22 cellular contexts compared by ENCODE assay signal in the genomic region with DNA sequence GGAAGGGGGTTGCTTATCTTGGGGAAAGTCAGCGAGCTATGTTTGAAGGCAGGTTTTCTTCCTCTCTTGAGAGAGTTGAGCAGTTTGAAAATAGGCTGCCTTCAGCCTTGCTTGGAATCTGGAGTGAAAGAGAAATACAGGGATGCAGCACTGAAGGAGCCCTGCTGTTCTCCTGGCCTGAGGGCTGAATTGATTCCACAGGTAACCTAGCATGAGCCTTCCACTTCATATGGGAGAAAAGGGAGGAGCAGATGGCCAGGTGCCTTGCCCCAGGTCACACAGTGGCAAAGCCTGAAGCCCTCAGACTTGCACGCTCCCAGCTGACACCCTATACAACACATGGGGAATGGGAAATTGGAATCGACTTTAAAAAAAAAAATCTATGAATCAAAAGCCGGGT.
DNase-seq lines count a peak whose midpoint lies in the region; ATAC-seq, FAIRE-seq and TF ChIP-seq lines count a peak whose summit lies in the region.
"Had no signal": no experiment of that assay in that cellular context is flagged by ENCODE, and none has a peak within 500 bp of the region (broad histone marks: within the 10 kb centered on the region; RNA-seq: fewer than 3 reads in every experiment).

No MANE protein-coding gene starts in this region.

- H2BK5ac ChIP-seq in IMR-90 (ENCODE audit: low read depth, low read length, poor library complexity, severe bottlenecking): no peak overlapping the region

- H3K9me3 ChIP-seq in IMR-90 (ENCODE audit: control insufficient read depth, insufficient read depth, low read length): no peaks in the 10 kb centered on the region
- no peaks in the 10 kb centered on the region for H3K9me3 ChIP-seq in ectodermal cell (ENCODE audit: control insufficient read depth, low read length)
- H3K9me3 ChIP-seq in neural cell (ENCODE audit: low read length): no peaks in the 10 kb centered on the region
- H3K9me3 ChIP-seq in psoas muscle: no peaks in the 10 kb centered on the region
- H3K9me3 ChIP-seq: MG63, SK-N-SH had no signal

- H3K9me1 ChIP-seq in IMR-90 (ENCODE audit: insufficient read depth, low read length): no peaks in the 10 kb centered on the region

- no peak overlapping the region for H3K14ac ChIP-seq in IMR-90 (replicated peaks; ENCODE audit: low read depth, low read length)

- no peak overlapping the region for H3K4me3 Mint-ChIP-seq in activated T-helper 17 cell treated with anti-CD3 and anti-CD28 coated beads, Interleukin-2, amount 50 U/mL, for 72 hours
- H3K4me3 Mint-ChIP-seq: dendritic cell treated with granulocyte-macrophage colony-stimulating factor and Interleukin-4, amounts not matched to agents 40 ng/mL and 50 ng/mL, for 4 days; T-helper 17 cell had no signal

- intact Hi-C loops in IMR-90 (cut with micrococcal nuclease): no loop called here
- intact Hi-C loops in psoas muscle (cut with DNase I): loop anchor here (5.0 kb wide), 2 partner anchors 88 to 203 kb away; a partner anchor contains a TSS

- H3K9ac ChIP-seq in IMR-90 (ENCODE audit: low read depth, low read length) (no peak overlapping the region), neural cell (ENCODE audit: low read length) (peak overlapping the region; percentile 32)
- H3K9ac ChIP-seq: BLaER1, SK-N-SH had no signal

- peak overlapping the region; percentile 20; the same call in 1 of the 2 replicates for H2BK120ac ChIP-seq in IMR-90 (ENCODE audit: low read depth, low read length)

- WGBS in IMR-90 (ENCODE audit: extremely low coverage in 2 of 2, insufficient read length in 1 of 2), 2 experiments: 20% methylated on average over 1 of the region's 4 CpGs; no CpG with 5 or more reads in 1 of the 2 experiments
- 63 to 77% methylated on average over 3 to 4 of the region's 4 CpGs for WGBS in ectodermal cell, 2 experiments
- 68 to 79% (median 75%) methylated on average over 4 of the region's 4 CpGs for WGBS in psoas muscle, 3 donors

- no peaks in the 10 kb centered on the region for H3K79me2 ChIP-seq in neural cell (replicated peaks; ENCODE audit: insufficient read depth, low read length)

- no peak overlapping the region for H4K5ac ChIP-seq in IMR-90 (ENCODE audit: low read depth, low read length)

- no TSS peak for BruUV-seq in IMR-90 (replicated peaks; lab: Mats Ljungman, UMichigan)

- H3K9me3 Mint-ChIP-seq in activated T-helper 17 cell treated with anti-CD3 and anti-CD28 coated beads, Interleukin-2, amount 50 U/mL, for 72 hours: no peaks in the 10 kb centered on the region

- CTCF ChIA-PET in IMR-90 (lab: Yijun Ruan, JAX): interaction anchor here (0.6 to 1.3 kb wide), 6 partner anchors 9 to 1559 kb away, joined by 3 to 5 read pairs (median 4); no protein-coding TSS in a partner anchor

- TF ChIP-seq RAD21 in IMR-90 (IDR thresholded peaks at IDR 0.05; ENCODE audit: low read length) (no peak), neural cell (conservative IDR thresholded peaks at IDR 0.05) (peak; percentile 1)

- peaks cover 19% of the 10 kb centered on the region for H3K4me1 ChIP-seq in IMR-90 (ENCODE audit: control insufficient read depth, insufficient read depth, low read length)
- H3K4me1 ChIP-seq in ectodermal cell (ENCODE audit: control insufficient read depth, insufficient read depth, low read length): peaks cover 16% of the 10 kb centered on the region
- H3K4me1 ChIP-seq in psoas muscle: no peaks in the 10 kb centered on the region
- H3K4me1 ChIP-seq: BLaER1 had no signal

- H4K8ac ChIP-seq in IMR-90 (ENCODE audit: low read depth in 2 of 2, low read length in 2 of 2): no peak overlapping the region

- FAIRE-seq in GM19239 (lab: Jason Lieb, UNC): no peak
- FAIRE-seq: endothelial cell of umbilical vein had no signal

- no peak overlapping the region for H3K23ac ChIP-seq in IMR-90 (ENCODE audit: low read depth, low read length)

- H3K36me3 Mint-ChIP-seq in activated T-helper 17 cell treated with anti-CD3 and anti-CD28 coated beads, Interleukin-2, amount 50 U/mL, for 72 hours (ENCODE audit: low read depth): no peaks in the 10 kb centered on the region
- H3K36me3 Mint-ChIP-seq: activated naive CD4-positive, alpha-beta T cell treated with anti-CD3 and anti-CD28 coated beads, Interleukin-2, amount 50 U/mL, for 72 hours had no signal

- H2AK9ac ChIP-seq in IMR-90 (replicated peaks; ENCODE audit: low read depth, low read length, poor library complexity): no peak overlapping the region

- in situ Hi-C loops in IMR-90 (cut with MboI; ENCODE audit: low sequenced_read_pairs): no loop called here

- no peak overlapping the region for H3K27ac ChIP-seq in IMR-90 (ENCODE audit: insufficient read depth, low read length)
- peak overlapping the region; percentile 55 for H3K27ac ChIP-seq in ectodermal cell (ENCODE audit: insufficient read depth, low read depth, low read length, poor library complexity, severe bottlenecking)
- peak overlapping the region; percentile 55 for H3K27ac ChIP-seq in neural cell (ENCODE audit: low read length)
- no peak overlapping the region for H3K27ac ChIP-seq in psoas muscle
- H3K27ac ChIP-seq: BLaER1, WERI-Rb-1 had no signal

- no peaks in the 10 kb centered on the region for H3F3A ChIP-seq in neural cell (ENCODE audit: insufficient read depth, low read length, poor library complexity, severe bottlenecking)

- dilution Hi-C loops in IMR-90 (cut with HindIII; ENCODE audit: low sequenced_read_pairs, unreplicated experiment): no loop called here

- peaks cover 4% of the 10 kb centered on the region for H3K27me3 Mint-ChIP-seq in activated T-helper 17 cell treated with anti-CD3 and anti-CD28 coated beads, Interleukin-2, amount 50 U/mL, for 72 hours
- H3K27me3 Mint-ChIP-seq: dendritic cell treated with granulocyte-macrophage colony-stimulating factor and Interleukin-4, amounts not matched to agents 40 ng/mL and 50 ng/mL, for 4 days had no signal

- no peaks in the 10 kb centered on the region for H4K20me1 ChIP-seq in IMR-90 (ENCODE audit: insufficient read depth, low read length)
- H4K20me1 ChIP-seq in neural cell (ENCODE audit: insufficient read depth): no peaks in the 10 kb centered on the region
- H4K20me1 ChIP-seq: BLaER1 had no signal

- H3K9me2 ChIP-seq in neural cell (ENCODE audit: insufficient read depth, low read length): no peaks in the 10 kb centered on the region
- H3K9me2 ChIP-seq: SK-N-SH had no signal

- 0 out of 2 replicates have a peak overlapping the region, but pooled peaks have one; percentile 13 for H2AK5ac ChIP-seq in IMR-90 (ENCODE audit: low read depth, low read length)

- H2AFZ ChIP-seq in IMR-90 (replicated peaks; ENCODE audit: low read length, poor library complexity) (no peak overlapping the region), neural cell (ENCODE audit: low read depth, low read length) (peak overlapping the region; percentile 18)

- H3K4ac ChIP-seq in IMR-90 (ENCODE audit: low read depth, low read length): no peak overlapping the region; the same call in 1 of the 2 replicates

- H3K27me3 ChIP-seq in IMR-90 (ENCODE audit: control insufficient read depth, insufficient read depth, low read length) (no peaks in the 10 kb centered on the region), ectodermal cell (ENCODE audit: control insufficient read depth, insufficient read depth, low read length, poor library complexity, severe bottlenecking) (no peaks in the 10 kb centered on the region), neural cell (ENCODE audit: insufficient read depth, low read depth, low read length) (no peaks in the 10 kb centered on the region), psoas muscle (ENCODE audit: insufficient read depth in 3 of 3, low read length in 2 of 3) (no peaks in the 10 kb centered on the region)
- H3K27me3 ChIP-seq: BLaER1, MG63 had no signal

- DNase-seq in DMS53 (lab: John Stamatoyannopoulos, UW): peak; percentile 44
- DNase-seq in IMR-90: no peak
- DNase-seq in medulla oblongata (ENCODE audit: extremely low spot score): no peak
- DNase-seq in GM19239 (ENCODE audit: insufficient read length, low spot score): no peak
- no peak for DNase-seq in psoas muscle
- DNase-seq: activated CD4-positive, alpha-beta T cell treated with anti-CD3 and anti-CD28 coated beads, Interleukin-2, amount 50 U/mL, for 1 hour; KBM-7; NCI-H1436; stimulated activated CD4-positive, alpha-beta T cell treated with anti-CD3 and anti-CD28 coated beads, Interleukin-2, amount 100 ng/mL, for 24 hours; T-helper 17 cell had no signal

- no peak for TF ChIP-seq CTCF in IMR-90 (conservative IDR thresholded peaks at IDR 0.05; ENCODE audit: low read depth, low read length)
- TF ChIP-seq CTCF in neural cell (IDR thresholded peaks at IDR 0.05; ENCODE audit: poor library complexity, severe bottlenecking): no peak
- no peak for TF ChIP-seq CTCF in psoas muscle (IDR thresholded peaks at IDR 0.05)

- H3K4me2 ChIP-seq in IMR-90 (ENCODE audit: low read depth, low read length) (no peak overlapping the region), neural cell (ENCODE audit: low read length) (peak overlapping the region; percentile 18)
- H3K4me2 ChIP-seq: BLaER1, SK-N-SH, smooth muscle cell had no signal

- TF ChIP-seq EP300 in neural cell (conservative IDR thresholded peaks at IDR 0.05; ENCODE audit: poor library complexity, severe bottlenecking): no peak

- H3K4me3 ChIP-seq in IMR-90 (ENCODE audit: insufficient read depth, low read depth, low read length) (no peak overlapping the region), ectodermal cell (ENCODE audit: insufficient read depth, low read depth, low read length) (no peak overlapping the region), neural cell (ENCODE audit: low read length) (peak overlapping the region; percentile 55), psoas muscle (no peak overlapping the region)
- H3K4me3 ChIP-seq: BLaER1, lung, MG63, smooth muscle cell had no signal

- H2BK20ac ChIP-seq in IMR-90 (ENCODE audit: low read depth, low read length): no peak overlapping the region

- H3K4me1 Mint-ChIP-seq in activated T-helper 17 cell treated with anti-CD3 and anti-CD28 coated beads, Interleukin-2, amount 50 U/mL, for 72 hours: no peaks in the 10 kb centered on the region

- no peaks in the 10 kb centered on the region for H3K36me3 ChIP-seq in IMR-90 (ENCODE audit: control insufficient read depth, insufficient read depth, low read length)
- no peaks in the 10 kb centered on the region for H3K36me3 ChIP-seq in ectodermal cell (ENCODE audit: control insufficient read depth, insufficient read depth, low read length)
- H3K36me3 ChIP-seq in neural cell (ENCODE audit: insufficient read depth, low read length): no peaks in the 10 kb centered on the region
- no peaks in the 10 kb centered on the region for H3K36me3 ChIP-seq in psoas muscle (ENCODE audit: insufficient read depth in 1 of 2, low read depth in 1 of 2)
- H3K36me3 ChIP-seq: BLaER1, MG63, WERI-Rb-1 had no signal

- no peak overlapping the region for H2BK15ac ChIP-seq in IMR-90 (ENCODE audit: low read depth, low read length)

- H4K91ac ChIP-seq in IMR-90 (ENCODE audit: insufficient read depth, low read depth, low read length): no peak overlapping the region

- H3K27ac Mint-ChIP-seq in activated T-helper 17 cell treated with anti-CD3 and anti-CD28 coated beads, Interleukin-2, amount 50 U/mL, for 72 hours: no peak overlapping the region
- H3K27ac Mint-ChIP-seq: activated naive CD4-positive, alpha-beta T cell treated with anti-CD3 and anti-CD28 coated beads, Interleukin-2, amount 50 U/mL, for 72 hours; dendritic cell treated with granulocyte-macrophage colony-stimulating factor and Interleukin-4, amounts not matched to agents 40 ng/mL and 50 ng/mL, for 4 days; T-helper 17 cell had no signal

- ATAC-seq in IMR-90 (ENCODE audit: low read depth) (no peak), psoas muscle (no peak)
- ATAC-seq in activated T-helper 17 cell treated with anti-CD3 and anti-CD28 coated beads, Interleukin-2, amount 50 U/mL, for 72 hours (replicated peaks): no peak
- ATAC-seq: activated naive CD4-positive, alpha-beta T cell treated with anti-CD3 and anti-CD28 coated beads, Interleukin-2, amount 50 U/mL, for 72 hours; T-helper 17 cell had no signal

- no peaks in the 10 kb centered on the region for H3K79me1 ChIP-seq in IMR-90 (ENCODE audit: low read depth in 1 of 2, low read length in 2 of 2)

- POLR2A ChIA-PET in IMR-90 (lab: Charles Lee; ENCODE audit: unreplicated experiment): no interaction called here

- no peak overlapping the region for H3K56ac ChIP-seq in IMR-90 (ENCODE audit: extremely low read depth, insufficient read depth, low read length)

- no peak for TF ChIP-seq POLR2A in IMR-90 (IDR thresholded peaks at IDR 0.05; ENCODE audit: low read depth, low read length)

- no peak overlapping the region for H3K18ac ChIP-seq in IMR-90 (ENCODE audit: low read depth, low read length)

Comparison
In these comparisons a context has a peak if more than half of its experiments do, and no peak if none do; other contexts are left out.
1. H3K27ac ChIP-seq: peak in ectodermal cell (single experiment) and neural cell (single experiment); none in IMR-90 (single experiment) and psoas muscle (single experiment).